Comparison of ENCODE assay signal across 8 cellular contexts in genomic region chr1:155499953-155500621, GRCh38.
DNase-seq lines count a peak whose midpoint lies in the region; FAIRE-seq and TF ChIP-seq lines count a peak whose summit lies in the region.

No MANE protein-coding gene starts in this region.

- H3K27ac ChIP-seq in H1 (ENCODE audit: low read depth, low read length): no peak overlapping the region
- peak overlapping the region in 1 of 2 donors; percentile 36 for H3K27ac ChIP-seq in small intestine (ENCODE audit: low read depth in 1 of 2, low read length in 1 of 2)
- no peak overlapping the region for H3K27ac ChIP-seq in suprapubic skin

- H4K5ac ChIP-seq in H1 (ENCODE audit: insufficient read length, low read depth, low read length): no peak overlapping the region

- H3K9me3 ChIP-seq in H1 (ENCODE audit: insufficient read depth in 2 of 2, low read depth in 1 of 2, low read length in 1 of 2): no peaks in the 10 kb centered on the region
- H3K9me3 ChIP-seq in small intestine (ENCODE audit: control insufficient read depth, low read depth): no peaks in the 10 kb centered on the region
- no peaks in the 10 kb centered on the region for H3K9me3 ChIP-seq in suprapubic skin

- no peak overlapping the region for H2AK5ac ChIP-seq in H1 (ENCODE audit: low read depth, low read length)

- no peak for TF ChIP-seq POLR2A in H1 (IDR thresholded peaks at IDR 0.05; ENCODE audit: control extremely low read depth in 1 of 2, low read depth in 2 of 2, low read length in 2 of 2)
- no peak for TF ChIP-seq POLR2A in suprapubic skin (IDR thresholded peaks at IDR 0.05)

- H4K91ac ChIP-seq in H1 (replicated peaks; ENCODE audit: insufficient read length, low read length): no peak overlapping the region

- H3K36me3 ChIP-seq in H1 (ENCODE audit: control insufficient read depth in 2 of 4, insufficient read depth in 4 of 4, low read length in 3 of 4) (no peaks in the 10 kb centered on the region), small intestine (ENCODE audit: control insufficient read depth in 2 of 2, insufficient read depth in 2 of 2, low read length in 2 of 2) (peaks cover 0 to 2% of the 10 kb centered on the region in 2 donors), suprapubic skin (no peaks in the 10 kb centered on the region)

- TF ChIP-seq RAD21 in H1 (IDR thresholded peaks at IDR 0.05 in 1 of 2, conservative IDR thresholded peaks at IDR 0.05 in 1 of 2; ENCODE audit: low read depth in 2 of 2, low read length in 2 of 2): no peak

- no peak overlapping the region for H2BK20ac ChIP-seq in H1 (ENCODE audit: low read length)

- H2AFZ ChIP-seq in H1 (ENCODE audit: low read length): no peak overlapping the region

- H3K79me2 ChIP-seq in H1 (ENCODE audit: control insufficient read depth in 1 of 2, insufficient read depth in 2 of 2, low read length in 2 of 2): peaks cover 0 to 44% of the 10 kb centered on the region in 2 experiments; a peak in 2 of 4 replicates

- DNase-seq in D341Med (ENCODE audit: low spot score): peak; percentile 76
- no peak for DNase-seq in HFFc6
- DNase-seq in NCI-H526 (lab: John Stamatoyannopoulos, UW): peak; percentile 99
- no peak for DNase-seq in H1 (ENCODE audit: low read depth in 1 of 2, low spot score in 2 of 2)
- DNase-seq in small intestine: peak; percentile 79
- no peak for DNase-seq in GM19238 (ENCODE audit: insufficient read length, low spot score)
- DNase-seq in dedifferentiated amniotic fluid mesenchymal stem cell (ENCODE audit: extremely low spot score): no peak
- DNase-seq in suprapubic skin (ENCODE audit: low spot score in 2 of 2): no peak

- H3K18ac ChIP-seq in H1 (ENCODE audit: extremely low read depth, low read length): no peak overlapping the region

- H3K4me1 ChIP-seq in H1 (replicated peaks in 1 of 4; ENCODE audit: control insufficient read depth in 3 of 4, insufficient read depth in 4 of 4, low read length in 3 of 4) (peaks cover 0 to 6% (median 5%) of the 10 kb centered on the region in 4 experiments; a peak in 3 of 7 replicates), small intestine (ENCODE audit: control insufficient read depth in 2 of 2, insufficient read depth in 1 of 2, low read depth in 1 of 2, low read length in 1 of 2) (peaks cover 0 to 4% of the 10 kb centered on the region in 2 donors), suprapubic skin (peaks cover 11% of the 10 kb centered on the region)

- TF ChIP-seq EP300 in H1 (IDR thresholded peaks at IDR 0.05; ENCODE audit: borderline replicate concordance in 1 of 2, low read depth in 2 of 2, low read length in 2 of 2): no peak
- TF ChIP-seq EP300 in suprapubic skin (IDR thresholded peaks at IDR 0.05): no peak

- peaks cover 1 to 3% of the 10 kb centered on the region in 2 experiments for H4K20me1 ChIP-seq in H1 (replicated peaks in 1 of 2; ENCODE audit: control insufficient read depth in 1 of 2, insufficient read depth in 2 of 2, low read length in 2 of 2)

- no peak overlapping the region for H3K23ac ChIP-seq in H1 (ENCODE audit: insufficient read length)

- 71% methylated on average over 5 of the region's 5 CpGs; no CpG with 5 or more reads in 1 of the 2 experiments for WGBS in H1 (ENCODE audit: extremely low coverage in 1 of 2, insufficient coverage in 1 of 2, insufficient read length in 1 of 2, insufficient replicate concordance in 2 of 2, low coverage in 1 of 2, low lambda C conversion rate in 2 of 2, missing lambda C conversion rate in 1 of 2), 2 experiments
- 22 to 38% (median 34%) methylated on average over 5 of the region's 5 CpGs for WGBS in small intestine, 3 donors
- 38% methylated on average over 5 of the region's 5 CpGs for WGBS in suprapubic skin

- H3K27ac Mint-ChIP-seq in HFFc6: peak overlapping the region; percentile 41; the same call in 1 of the 2 replicates

- no peaks in the 10 kb centered on the region for H3K36me3 Mint-ChIP-seq in HFFc6 (ENCODE audit: low read depth)

- CTCF ChIA-PET in H1 (lab: Charles Lee; ENCODE audit: partially characterized antibody): interaction anchor here (1.2 to 2.6 kb wide), 2 partner anchors 10 to 14 kb away, joined by 3 to 7 read pairs; no protein-coding TSS in a partner anchor

- H3K9ac ChIP-seq in H1 (replicated peaks in 1 of 4; ENCODE audit: extremely low read depth in 1 of 4, low read depth in 3 of 4, low read length in 3 of 4): no peak overlapping the region

- POLR2A ChIA-PET in H1 (lab: Charles Lee; ENCODE audit: partially characterized antibody): interaction anchor here (0.8 to 1.2 kb wide), 2 partner anchors 18 to 27 kb away, joined by 3 read pairs; no protein-coding TSS in a partner anchor

- H2BK5ac ChIP-seq in H1 (ENCODE audit: low read depth, low read length): no peak overlapping the region

- H3K9me3 Mint-ChIP-seq in HFFc6: no peaks in the 10 kb centered on the region

- H3K14ac ChIP-seq in H1 (ENCODE audit: insufficient read length): no peak overlapping the region

- H3K4me2 ChIP-seq in H1 (ENCODE audit: insufficient read depth in 1 of 2, low read depth in 2 of 2, low read length in 2 of 2): peak overlapping the region; percentile 4 to 37; a peak in 2 of 4 replicates

- no peak overlapping the region for H4K8ac ChIP-seq in H1 (ENCODE audit: extremely low read depth, insufficient read depth, low read length)

- no peak for FAIRE-seq in H1 (lab: Jason Lieb, UNC)
- FAIRE-seq in small intestine (lab: Jason Lieb, UNC): no peak

- no peaks in the 10 kb centered on the region; the same call in 1 of the 2 replicates for H3K79me1 ChIP-seq in H1 (ENCODE audit: low read depth, low read length)

- TF ChIP-seq CTCF in HFFc6 (IDR thresholded peaks at IDR 0.05): no peak
- TF ChIP-seq CTCF in H1 (IDR thresholded peaks at IDR 0.05; ENCODE audit: control extremely low read depth in 1 of 3, insufficient read depth in 1 of 3, low read depth in 1 of 3, low read length in 3 of 3): no peak
- no peak for TF ChIP-seq CTCF in suprapubic skin (IDR thresholded peaks at IDR 0.05)

- H3K4me3 ChIP-seq in H1 (ENCODE audit: extremely low read depth in 1 of 4, insufficient read depth in 2 of 4, low read depth in 3 of 4, low read length in 4 of 4): no peak overlapping the region
- no peak overlapping the region for H3K4me3 ChIP-seq in small intestine (ENCODE audit: low read depth in 1 of 2, low read length in 2 of 2)
- no peak overlapping the region for H3K4me3 ChIP-seq in suprapubic skin

- no peak overlapping the region for H3K4ac ChIP-seq in H1 (replicated peaks; ENCODE audit: insufficient read length, low read depth, low read length)

- no peak overlapping the region for H2BK12ac ChIP-seq in H1 (ENCODE audit: low read depth, low read length)

- H2BK15ac ChIP-seq in H1 (ENCODE audit: low read length): no peak overlapping the region

- H3K23me2 ChIP-seq in H1 (ENCODE audit: low read depth, low read length): no peaks in the 10 kb centered on the region

- no peak overlapping the region for H3K4me3 Mint-ChIP-seq in HFFc6

- peaks cover 17% of the 10 kb centered on the region for H3K4me1 Mint-ChIP-seq in HFFc6 (ENCODE audit: low read depth)

- no peaks in the 10 kb centered on the region for H3K27me3 ChIP-seq in H1 (replicated peaks in 1 of 4; ENCODE audit: control insufficient read depth in 3 of 4, extremely low read depth in 1 of 4, insufficient read depth in 3 of 4, low read length in 3 of 4)
- no peaks in the 10 kb centered on the region for H3K27me3 ChIP-seq in small intestine (ENCODE audit: control insufficient read depth in 2 of 2, insufficient read depth in 2 of 2, low read length in 2 of 2)
- no peaks in the 10 kb centered on the region for H3K27me3 ChIP-seq in suprapubic skin

- H3K27me3 Mint-ChIP-seq in HFFc6 (ENCODE audit: insufficient read depth): no peaks in the 10 kb centered on the region

- no peak overlapping the region for H2BK120ac ChIP-seq in H1 (replicated peaks; ENCODE audit: low read depth, low read length)

- H3K56ac ChIP-seq in H1 (replicated peaks; ENCODE audit: insufficient read length, low read depth, low read length): no peak overlapping the region

TF ChIP-seq in H1, 55 proteins besides CTCF, POLR2A, EP300 and RAD21 (continues in another document):
- no peak for TF ChIP-seq PHF8 (conservative IDR thresholded peaks at IDR 0.05; ENCODE audit: low read depth, low read length)

Comparison
In these comparisons a context has a peak if more than half of its experiments do, and no peak if none do; other contexts are left out.
1. DNase-seq: peak in D341Med (single experiment), NCI-H526 (2 of 2) and small intestine (single experiment); none in HFFc6 (single experiment), H1 (0 of 2), GM19238 (single experiment), dedifferentiated amniotic fluid mesenchymal stem cell (single experiment) and suprapubic skin (0 of 2).